Comparison of ENCODE assay signal across 26 cellular contexts in the genomic region with DNA sequence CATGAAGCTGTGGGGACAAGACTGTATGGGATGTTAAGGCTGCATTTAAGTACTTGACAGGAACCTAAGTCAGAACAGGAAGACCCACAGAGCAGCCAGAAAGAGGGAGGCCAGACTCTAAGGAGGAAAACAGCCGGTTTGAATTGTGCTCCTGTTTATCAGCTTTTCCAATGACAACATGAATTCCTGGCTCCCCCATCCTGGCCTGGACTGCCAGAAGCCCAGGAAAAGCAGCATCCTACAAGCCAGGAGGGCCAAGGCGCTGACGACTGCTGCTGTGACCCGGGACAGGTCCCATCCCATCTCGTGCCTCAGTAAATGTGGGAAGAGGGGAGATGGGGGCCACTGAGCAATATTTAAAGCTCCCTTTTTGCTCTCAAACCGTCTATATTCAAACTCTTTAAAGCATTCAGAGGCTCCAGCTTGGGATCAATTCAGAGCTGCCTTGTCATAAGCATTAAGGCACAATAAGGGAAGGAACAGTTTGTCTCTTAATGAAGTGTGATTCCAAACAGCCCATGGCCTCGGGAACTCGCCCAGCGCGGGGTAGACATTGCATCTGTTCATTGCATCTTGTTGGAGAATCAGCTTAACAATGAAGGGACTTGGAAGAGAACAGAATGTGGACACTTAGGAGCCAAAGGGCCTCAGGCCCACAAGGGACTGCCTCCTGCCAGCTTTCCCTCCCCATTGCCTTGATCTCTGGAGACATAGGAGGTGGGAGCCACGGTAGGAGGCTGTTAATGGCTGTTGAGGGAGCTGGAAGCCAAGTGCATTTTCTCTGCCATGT. TPM values are rescaled to one million over a fixed set of nuclear protein-coding genes. Genes with fewer than 3 reads are reported as not detected.
DNase-seq lines count a peak whose midpoint lies in the region; ATAC-seq and TF ChIP-seq lines count a peak whose summit lies in the region.
"Had no signal": no experiment of that assay in that cellular context is flagged by ENCODE, and none has a peak within 500 bp of the region (broad histone marks: within the 10 kb centered on the region; RNA-seq: fewer than 3 reads in every experiment).

No MANE protein-coding gene starts in this region.

- peaks cover 0 to 31% (median 4%) of the 10 kb centered on the region in 5 donors for H3K27me3 Mint-ChIP-seq in naive thymus-derived CD4-positive, alpha-beta T cell
- peaks cover 8% of the 10 kb centered on the region for H3K27me3 Mint-ChIP-seq in H9 (ENCODE audit: low read depth)

- H4K8ac ChIP-seq in H9 (replicated peaks; ENCODE audit: insufficient read length, low read depth, low read length), result no peak overlapping the region

- H4K20me1 ChIP-seq in H9 (ENCODE audit: control insufficient read depth, insufficient read depth, insufficient read length), result peaks cover 2% of the 10 kb centered on the region

- no peaks in the 10 kb centered on the region for H3K9me3 ChIP-seq in naive thymus-derived CD4-positive, alpha-beta T cell (ENCODE audit: control insufficient read depth in 2 of 3, low read length in 3 of 3)
- H3K9me3 ChIP-seq in H9 (ENCODE audit: control insufficient read depth, low read depth, low read length), result no peaks in the 10 kb centered on the region
- H3K9me3 ChIP-seq: A549, colonic mucosa had no signal

- H4K91ac ChIP-seq in H9 (ENCODE audit: insufficient read length, low read depth, low read length), result no peak overlapping the region

- peaks cover 0 to 5% (median 0%) of the 10 kb centered on the region in 7 donors for H3K4me1 Mint-ChIP-seq in naive thymus-derived CD4-positive, alpha-beta T cell
- peaks cover 15 to 17% of the 10 kb centered on the region in 2 experiments for H3K4me1 Mint-ChIP-seq in H9
- H3K4me1 Mint-ChIP-seq: activated CD4-positive, alpha-beta memory T cell treated with anti-CD3 and anti-CD28 coated beads, Interleukin-2, amount 10 ng/mL, durations not matched to agents 7 days and 5 days had no signal

- DNase-seq in AG10803 (ENCODE audit: low read depth) (peak; percentile 11), cerebellum (ENCODE audit: low spot score) (peak; percentile 55), hippocampal formation (lab: John Stamatoyannopoulos, UW) (peak; percentile 26 to 65), sciatic nerve (ENCODE audit: low spot score) (no peak), ecto neural progenitor cell (ENCODE audit: low spot score) (no peak), H9 (no peak), UCSD-AML1 (lab: John Stamatoyannopoulos, UW; ENCODE audit: unreplicated experiment) (no peak)
- DNase-seq in naive thymus-derived CD4-positive, alpha-beta T cell, result no peak
- DNase-seq: activated CD4-positive, alpha-beta memory T cell treated with anti-CD3 and anti-CD28 coated beads, Interleukin-2, amount 10 ng/mL, durations not matched to agents 7 days and 5 days; activated naive CD4-positive, alpha-beta T cell treated with anti-CD3 and anti-CD28 coated beads for 36 hours; activated T-cell treated with anti-CD3 and anti-CD28 coated beads, Interleukin-2, amount 50 U/mL, for 24 hours; colonic mucosa; DMS 273 treated with DMSO at 0.1 percent for 48 hours; foreskin fibroblast; GDM1; HFFc6; NCI-H1694 treated with DMSO at 0.1 percent for 48 hours; NCI-H2227 treated with DMSO at 0.1 percent for 48 hours; NCI-H774; stimulated activated CD4-positive, alpha-beta T cell treated with anti-CD3 and anti-CD28 coated beads, Interleukin-2, amount 100 ng/mL, for 24 hours; T-helper 2 cell had no signal

- no peak overlapping the region for H3K27ac ChIP-seq in naive thymus-derived CD4-positive, alpha-beta T cell (ENCODE audit: low read depth, low read length)
- no peak overlapping the region for H3K27ac ChIP-seq in H9 (ENCODE audit: insufficient read length, low read depth, low read length)
- H3K27ac ChIP-seq: A549, C4-2B, colonic mucosa had no signal

- no peak overlapping the region for H3K4me3 Mint-ChIP-seq in naive thymus-derived CD4-positive, alpha-beta T cell
- no peak overlapping the region for H3K4me3 Mint-ChIP-seq in H9
- H3K4me3 Mint-ChIP-seq: activated CD4-positive, alpha-beta memory T cell treated with anti-CD3 and anti-CD28 coated beads, Interleukin-2, amount 10 ng/mL, durations not matched to agents 7 days and 5 days; activated naive CD4-positive, alpha-beta T cell treated with anti-CD3 and anti-CD28 coated beads for 36 hours; activated T-cell treated with anti-CD3 and anti-CD28 coated beads, Interleukin-2, amount 50 U/mL, for 24 hours; HFFc6; stimulated activated naive CD8-positive, alpha-beta T cell treated with anti-CD3 and anti-CD28 coated beads, Interleukin-15, Interleukin-2, amounts not matched to agents 100 ng/mL and 50 ng/mL, for 24 hours; WTC11 had no signal

- H3K27me3 ChIP-seq in naive thymus-derived CD4-positive, alpha-beta T cell (ENCODE audit: control insufficient read depth in 2 of 2, insufficient read depth in 2 of 2, low read length in 2 of 2), result no peaks in the 10 kb centered on the region
- H3K27me3 ChIP-seq in H9 (ENCODE audit: insufficient read depth, low read length), result no peaks in the 10 kb centered on the region
- H3K27me3 ChIP-seq: colonic mucosa had no signal

- no peak overlapping the region for H2BK5ac ChIP-seq in H9 (ENCODE audit: insufficient read length, low read length)

- TF ChIP-seq CTCF in AG10803 (conservative IDR thresholded peaks at IDR 0.05; ENCODE audit: low read length) (no peak), H9 (conservative IDR thresholded peaks at IDR 0.05) (no peak)

- H3K4me3 ChIP-seq in AG10803 (ENCODE audit: low read length), result no peak overlapping the region
- no peak overlapping the region for H3K4me3 ChIP-seq in naive thymus-derived CD4-positive, alpha-beta T cell (ENCODE audit: low read length)
- H3K4me3 ChIP-seq: A549, colonic mucosa had no signal

- no peak overlapping the region for H3K56ac ChIP-seq in H9 (ENCODE audit: insufficient read length, low read depth, low read length)

- no peak overlapping the region for H3K4me2 ChIP-seq in H9 (ENCODE audit: insufficient read depth, insufficient read length, low read length)
- H3K4me2 ChIP-seq: A549 had no signal

- H3K9ac ChIP-seq in H9 (ENCODE audit: extremely low read depth, insufficient read length, low read length), result no peak overlapping the region

- intact Hi-C loops in sciatic nerve (cut with DNase I), result no loop called here
- intact Hi-C loops in naive thymus-derived CD4-positive, alpha-beta T cell (cut with micrococcal nuclease), result no loop called here

- no peak overlapping the region for H3K23ac ChIP-seq in H9 (ENCODE audit: insufficient read length, low read depth, low read length)

- no peak overlapping the region for H3K18ac ChIP-seq in H9 (ENCODE audit: insufficient read length, low read depth, low read length)

- no peak overlapping the region for H3K14ac ChIP-seq in H9 (ENCODE audit: insufficient read depth, low read length)

- H2BK20ac ChIP-seq in H9 (ENCODE audit: low read depth, low read length, poor library complexity, severe bottlenecking), result no peak overlapping the region

- no peak overlapping the region for H2BK120ac ChIP-seq in H9 (ENCODE audit: low read depth, low read length, poor library complexity, severe bottlenecking)

- H2AK5ac ChIP-seq in H9 (ENCODE audit: insufficient read length, low read length), result no peak overlapping the region

- WGBS in H9 (ENCODE audit: extremely low coverage, insufficient read length, low lambda C conversion rate), result no CpG with 5 or more reads among the region's 11 CpGs

- H2AFZ ChIP-seq in H9 (ENCODE audit: low read length), result no peak overlapping the region

- CTCF ChIA-PET in naive thymus-derived CD4-positive, alpha-beta T cell (lab: Charles Lee), result no interaction called here

- H3T11ph ChIP-seq in H9 (ENCODE audit: low read length), result no peak overlapping the region

- H3K4me1 ChIP-seq in naive thymus-derived CD4-positive, alpha-beta T cell (ENCODE audit: control insufficient read depth in 2 of 2, insufficient read depth in 2 of 2, low read length in 2 of 2), result no peaks in the 10 kb centered on the region
- no peaks in the 10 kb centered on the region for H3K4me1 ChIP-seq in H9 (ENCODE audit: insufficient read depth, low read length)
- H3K4me1 ChIP-seq: A549, colonic mucosa had no signal

- H3K36me3 ChIP-seq in naive thymus-derived CD4-positive, alpha-beta T cell (ENCODE audit: control insufficient read depth in 2 of 3, insufficient read depth in 3 of 3, low read length in 3 of 3), result no peaks in the 10 kb centered on the region
- H3K36me3 ChIP-seq: colonic mucosa had no signal

- no peaks in the 10 kb centered on the region for H3K79me1 ChIP-seq in H9 (ENCODE audit: insufficient read depth, low read depth, low read length, poor library complexity, severe bottlenecking)

- POLR2A ChIA-PET in naive thymus-derived CD4-positive, alpha-beta T cell (lab: Charles Lee), result no interaction called here

- no peaks in the 10 kb centered on the region for H3K79me2 ChIP-seq in H9 (ENCODE audit: insufficient read depth, low read length)

- H3K27ac Mint-ChIP-seq in naive thymus-derived CD4-positive, alpha-beta T cell, result no peak overlapping the region
- no peak overlapping the region; a peak in 1 of 7 replicates for H3K27ac Mint-ChIP-seq in H9
- H3K27ac Mint-ChIP-seq: activated CD4-positive, alpha-beta memory T cell treated with anti-CD3 and anti-CD28 coated beads, Interleukin-2, amount 10 ng/mL, durations not matched to agents 7 days and 5 days; activated naive CD4-positive, alpha-beta T cell treated with anti-CD3 and anti-CD28 coated beads for 36 hours; activated T-cell treated with anti-CD3 and anti-CD28 coated beads, Interleukin-2, amount 50 U/mL, for 24 hours; HFFc6; stimulated activated naive CD8-positive, alpha-beta T cell treated with anti-CD3 and anti-CD28 coated beads, Interleukin-15, Interleukin-2, amounts not matched to agents 100 ng/mL and 50 ng/mL, for 24 hours; WTC11 had no signal

- ATAC-seq in sciatic nerve, result peak; percentile 80
- no peak for ATAC-seq in naive thymus-derived CD4-positive, alpha-beta T cell
- ATAC-seq: A549, WTC11 had no signal

- peaks cover 0 to 6% (median 0%) of the 10 kb centered on the region in 5 donors for H3K36me3 Mint-ChIP-seq in naive thymus-derived CD4-positive, alpha-beta T cell
- peaks cover 0 to 9% (median 3%) of the 10 kb centered on the region in 3 experiments; a peak in 2 of 7 replicates for H3K36me3 Mint-ChIP-seq in H9 (ENCODE audit: insufficient read depth in 1 of 3, low read depth in 3 of 3)

- no peaks in the 10 kb centered on the region for H3K23me2 ChIP-seq in H9 (ENCODE audit: insufficient read length, low read depth, low read length, poor library complexity, severe bottlenecking)

- H3K9me3 Mint-ChIP-seq in naive thymus-derived CD4-positive, alpha-beta T cell, result peaks cover 0 to 11% (median 0%) of the 10 kb centered on the region in 11 donors
- H3K9me3 Mint-ChIP-seq in H9, result no peaks in the 10 kb centered on the region
- H3K9me3 Mint-ChIP-seq: activated CD4-positive, alpha-beta memory T cell treated with anti-CD3 and anti-CD28 coated beads, Interleukin-2, amount 10 ng/mL, durations not matched to agents 7 days and 5 days; activated naive CD4-positive, alpha-beta T cell treated with anti-CD3 and anti-CD28 coated beads for 36 hours; activated T-cell treated with anti-CD3 and anti-CD28 coated beads, Interleukin-2, amount 50 U/mL, for 24 hours; stimulated activated naive CD8-positive, alpha-beta T cell treated with anti-CD3 and anti-CD28 coated beads, Interleukin-15, Interleukin-2, amounts not matched to agents 100 ng/mL and 50 ng/mL, for 24 hours had no signal

- H4K5ac ChIP-seq in H9 (ENCODE audit: insufficient read length, low read depth, low read length), result no peak overlapping the region

- no peak overlapping the region for H2BK12ac ChIP-seq in H9 (ENCODE audit: insufficient read length, low read depth, low read length)

- no peak overlapping the region for H2BK15ac ChIP-seq in H9 (ENCODE audit: low read depth, low read length)

- H3K4ac ChIP-seq in H9 (ENCODE audit: low read depth, low read length), result no peak overlapping the region

RNA-seq across cellular contexts. Expression of a gene that starts 49.6 kb away (rescaled TPM):
- 1.6 TPM for total RNA-seq in cerebellum
- 20.6 TPM for total RNA-seq in sciatic nerve
- 1 to 10 TPM in 3 of 5 experiments, under 1 TPM in 1, not detected in 1; 0.64 to 8.8 (median 2.0) TPM for total RNA-seq in naive thymus-derived CD4-positive, alpha-beta T cell
- polyA plus RNA-seq in naive thymus-derived CD4-positive, alpha-beta T cell, result under 1 TPM in 1 of 2 donors, not detected in 1; 0.06 TPM
- total RNA-seq in H9 (2021), result 0.66 and 0.83 TPM in 2 replicates
- total RNA-seq: activated CD4-positive, alpha-beta memory T cell treated with anti-CD3 and anti-CD28 coated beads, Interleukin-2, amount 10 ng/mL, durations not matched to agents 7 days and 5 days; activated naive CD4-positive, alpha-beta T cell treated with anti-CD3 and anti-CD28 coated beads for 36 hours; HFFc6; SK-MEL-5 had no signal
- polyA plus RNA-seq: A549 had no signal

Comparison
In these comparisons a context has a peak if more than half of its experiments do, and no peak if none do; other contexts are left out.
1. DNase-seq: peak in AG10803 (single experiment), cerebellum (single experiment) and hippocampal formation (2 of 2); none in sciatic nerve (single experiment), ecto neural progenitor cell (single experiment), naive thymus-derived CD4-positive, alpha-beta T cell (0 of 9), H9 (single experiment) and UCSD-AML1 (single experiment).